In genomic region chr5:135457424-135458071, GRCh38 we compare ENCODE assay signal across 8 cellular contexts. TPM values are rescaled to one million over a fixed set of nuclear protein-coding genes. Genes with fewer than 3 reads are reported as not detected.
DNase-seq lines count a peak whose midpoint lies in the region; ATAC-seq and TF ChIP-seq lines count a peak whose summit lies in the region.

No MANE protein-coding gene starts in this region.

- TF ChIP-seq CTCF in coronary artery (IDR thresholded peaks at IDR 0.05), result peak; percentile 42
- TF ChIP-seq CTCF in lung (IDR thresholded peaks at IDR 0.05; ENCODE audit: control extremely low read depth, extremely low read depth), result peak; percentile 34

- peaks cover 0 to 9% of the 10 kb centered on the region in 2 donors for H3K4me1 ChIP-seq in lung (ENCODE audit: control insufficient read depth in 2 of 2, insufficient read depth in 2 of 2, low read length in 2 of 2)

- H3K27me3 ChIP-seq in lung (ENCODE audit: control insufficient read depth, insufficient read depth), result no peaks in the 10 kb centered on the region

- peak; percentile 23 for DNase-seq in NCI-H510A treated with DMSO at 0.1 percent for 48 hours (lab: John Stamatoyannopoulos, UW)
- DNase-seq in NCI-H510A (lab: John Stamatoyannopoulos, UW), result no peak
- DNase-seq in NCI-H2107 treated with DMSO at 0.1 percent for 48 hours (lab: John Stamatoyannopoulos, UW; ENCODE audit: unreplicated experiment), result peak; percentile 10
- DNase-seq in activated CD4-positive, CD25-positive, alpha-beta regulatory T cell treated with anti-CD3 and anti-CD28 coated beads, Interleukin-2, amount 50 U/mL, for 72 hours, result peak; percentile 69
- no peak for DNase-seq in coronary artery (ENCODE audit: low spot score)
- peak; percentile 65 for DNase-seq in lung (ENCODE audit: low spot score)
- DNase-seq in stimulated activated CD8-positive, alpha-beta memory T cell treated with anti-CD3 and anti-CD28 coated beads, Interleukin-2, amount 100 ng/mL, for 48 hours (ENCODE audit: low read depth in 2 of 2), result peak; percentile 36 to 58

- no peaks in the 10 kb centered on the region for H3K36me3 ChIP-seq in lung (ENCODE audit: control insufficient read depth in 2 of 2, insufficient read depth in 2 of 2, low read length in 2 of 2)

- peaks cover 0 to 2% of the 10 kb centered on the region in 2 donors for H3K9me3 ChIP-seq in lung (ENCODE audit: control insufficient read depth in 2 of 2, insufficient read depth in 1 of 2, low read length in 1 of 2)

- ATAC-seq in HG02852 (IDR thresholded peaks at IDR 0.05; ENCODE audit: unreplicated experiment) (peak; percentile 39), lung (ENCODE audit: insufficient read depth, low FRiP score) (peak; percentile 42)

- H3K27ac ChIP-seq in coronary artery (no peak overlapping the region), lung (ENCODE audit: low read depth in 1 of 2, low read length in 1 of 2) (no peak overlapping the region)

- WGBS in lung, 2 donors, result 48 to 51% methylated on average over 9 of the region's 9 CpGs

- H3K4me3 ChIP-seq in coronary artery, result no peak overlapping the region
- no peak overlapping the region for H3K4me3 ChIP-seq in lung

RNA-seq across cellular contexts. Expression of gene TIFAB, which starts 5.4 kb away (rescaled TPM):
- total RNA-seq in lung, result under 1 TPM; 0.15 to 0.88 TPM
- polyA plus RNA-seq in lung, result under 1 TPM; 0.31 to 0.39 TPM

RNA-seq across cellular contexts. Expression of gene DCANP1, which starts 10.4 kb away (rescaled TPM):
- under 1 TPM; 0.09 to 0.43 TPM for total RNA-seq in lung
- under 1 TPM; 0.14 to 0.51 TPM for polyA plus RNA-seq in lung

RNA-seq across cellular contexts. Expression of gene MACROH2A1, which starts 58.5 kb away (rescaled TPM):
- total RNA-seq in lung, result 100 to 1,000 TPM; 210 to 286 TPM
- 100 to 1,000 TPM; 149 to 334 TPM for polyA plus RNA-seq in lung

Comparison
In these comparisons a context has a peak if more than half of its experiments do, and no peak if none do; other contexts are left out.
1. DNase-seq: peak in NCI-H510A treated with DMSO at 0.1 percent for 48 hours (single experiment), NCI-H2107 treated with DMSO at 0.1 percent for 48 hours (single experiment), activated CD4-positive, CD25-positive, alpha-beta regulatory T cell treated with anti-CD3 and anti-CD28 coated beads, Interleukin-2, amount 50 U/mL, for 72 hours (single experiment), lung (single experiment) and stimulated activated CD8-positive, alpha-beta memory T cell treated with anti-CD3 and anti-CD28 coated beads, Interleukin-2, amount 100 ng/mL, for 48 hours (2 of 2); none in NCI-H510A (single experiment) and coronary artery (single experiment).